13 cellular contexts compared by ENCODE assay signal in the genomic region with DNA sequence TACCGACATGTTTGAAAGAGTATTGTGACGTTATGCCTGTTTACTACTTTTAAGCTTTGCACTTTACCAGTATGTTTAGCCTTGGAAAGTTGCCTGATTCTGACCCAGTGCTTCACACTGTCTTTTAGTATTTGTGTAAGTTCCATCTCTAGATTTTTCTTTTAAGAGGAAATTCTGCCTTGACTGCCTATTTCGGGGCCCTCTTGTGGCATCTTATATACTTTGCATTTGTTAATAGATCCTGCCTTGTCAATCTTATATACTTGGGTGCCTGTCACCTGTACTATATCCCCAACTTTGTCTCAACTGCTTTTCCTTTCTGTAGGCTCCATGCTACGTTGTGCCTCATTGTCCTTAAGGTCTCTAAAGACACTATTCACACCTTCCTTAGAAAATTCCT.
DNase-seq lines count a peak whose midpoint lies in the region; ATAC-seq and TF ChIP-seq lines count a peak whose summit lies in the region.
"Had no signal": no experiment of that assay in that cellular context is flagged by ENCODE, and none has a peak within 500 bp of the region (broad histone marks: within the 10 kb centered on the region; RNA-seq: fewer than 3 reads in every experiment).

No MANE protein-coding gene starts in this region.

- H3K27me3 Mint-ChIP-seq in Caco-2 (ENCODE audit: insufficient read depth, unreplicated experiment), result no peaks in the 10 kb centered on the region
- no peaks in the 10 kb centered on the region for H3K27me3 Mint-ChIP-seq in stimulated activated naive B cell treated with anti-CD40 and anti-IgM and Interleukin-4, amounts not matched to agents 10 μg/mL and 1 μg/mL and 100 μg/mL, for 72 hours
- H3K27me3 Mint-ChIP-seq: T-helper 17 cell had no signal

- DNase-seq in Caco-2 (peak in 1 of 2 experiments; percentile 2), HEK293T (ENCODE audit: extremely low spot score) (peak; percentile 4), RWPE1 (ENCODE audit: low spot score) (peak; percentile 1), hepatocyte (ENCODE audit: low spot score) (peak; percentile 23), Ammon's horn (ENCODE audit: low spot score) (no peak), tibial artery (no peak)
- no peak for DNase-seq in stimulated activated naive B cell treated with anti-CD40 and anti-IgM and Interleukin-4, amounts not matched to agents 10 μg/mL and 1 μg/mL and 100 μg/mL, for 72 hours
- DNase-seq: activated T-cell treated with anti-CD3 and anti-CD28 coated beads for 4 hours; colonic mucosa; NCI-H187 treated with DMSO at 0.1 percent for 48 hours; stimulated activated CD4-positive, alpha-beta T cell treated with anti-CD3 and anti-CD28 coated beads, Interleukin-1b, Interleukin-23, amount 100 ng/mL, for 48 hours; T-helper 17 cell had no signal

- H3K4me2 ChIP-seq in hepatocyte, result no peak overlapping the region

- POLR2A ChIA-PET in Caco-2 (lab: Charles Lee) (no interaction called here), HEK293T (lab: Yijun Ruan, JAX) (no interaction called here), RWPE1 (lab: Yijun Ruan, JAX; ENCODE audit: low non-redundant PET) (no interaction called here)

- H3K27ac ChIP-seq in RWPE1 (no peak overlapping the region), hepatocyte (no peak overlapping the region), tibial artery (no peak overlapping the region)
- H3K27ac ChIP-seq: colonic mucosa had no signal

- H3K4me1 Mint-ChIP-seq in Caco-2 (ENCODE audit: low read depth, unreplicated experiment), result peaks cover 15% of the 10 kb centered on the region
- H3K4me1 Mint-ChIP-seq in stimulated activated naive B cell treated with anti-CD40 and anti-IgM and Interleukin-4, amounts not matched to agents 10 μg/mL and 1 μg/mL and 100 μg/mL, for 72 hours, result no peaks in the 10 kb centered on the region
- H3K4me1 Mint-ChIP-seq: T-helper 17 cell had no signal

- no peaks in the 10 kb centered on the region for H3K9me2 ChIP-seq in hepatocyte (replicated peaks; ENCODE audit: insufficient read depth)

- no peak overlapping the region for H3K4me3 ChIP-seq in Caco-2 (ENCODE audit: low read depth, low read length)
- no peak overlapping the region for H3K4me3 ChIP-seq in hepatocyte
- H3K4me3 ChIP-seq in tibial artery, result no peak overlapping the region
- H3K4me3 ChIP-seq: colonic mucosa had no signal

- WGBS in hepatocyte (ENCODE audit: low lambda C conversion rate, missing lambda C conversion rate), result 63% methylated on average over 4 of the region's 4 CpGs

- H3K79me2 ChIP-seq in hepatocyte, result no peaks in the 10 kb centered on the region

- H3K27me3 ChIP-seq in Caco-2 (replicated peaks; ENCODE audit: control insufficient read depth, insufficient read depth, low read length), result no peaks in the 10 kb centered on the region
- no peaks in the 10 kb centered on the region for H3K27me3 ChIP-seq in hepatocyte
- H3K27me3 ChIP-seq in tibial artery, result no peaks in the 10 kb centered on the region
- H3K27me3 ChIP-seq: colonic mucosa had no signal

- no peak overlapping the region for H3K4me3 Mint-ChIP-seq in Caco-2 (ENCODE audit: unreplicated experiment)
- H3K4me3 Mint-ChIP-seq in stimulated activated naive B cell treated with anti-CD40 and anti-IgM and Interleukin-4, amounts not matched to agents 10 μg/mL and 1 μg/mL and 100 μg/mL, for 72 hours, result no peak overlapping the region
- H3K4me3 Mint-ChIP-seq: T-helper 17 cell had no signal

- ATAC-seq in GM18909 (IDR thresholded peaks at IDR 0.05; ENCODE audit: poor library complexity, unreplicated experiment), result no peak
- ATAC-seq in stimulated activated naive B cell treated with anti-CD40 and anti-IgM and Interleukin-4, amounts not matched to agents 10 μg/mL and 1 μg/mL and 100 μg/mL, for 72 hours (replicated peaks), result no peak
- ATAC-seq: T-helper 17 cell had no signal

- H3K27ac Mint-ChIP-seq in Caco-2 (ENCODE audit: unreplicated experiment), result no peak overlapping the region
- no peak overlapping the region for H3K27ac Mint-ChIP-seq in stimulated activated naive B cell treated with anti-CD40 and anti-IgM and Interleukin-4, amounts not matched to agents 10 μg/mL and 1 μg/mL and 100 μg/mL, for 72 hours
- H3K27ac Mint-ChIP-seq: T-helper 17 cell had no signal

- no peaks in the 10 kb centered on the region for H4K20me1 ChIP-seq in hepatocyte (ENCODE audit: insufficient read depth, poor library complexity, severe bottlenecking)

- TF ChIP-seq CTCF in Caco-2 (IDR thresholded peaks at IDR 0.05; ENCODE audit: insufficient read depth in 1 of 2, low read depth in 1 of 2, low read length in 1 of 2, severe bottlenecking in 1 of 2, unreplicated experiment in 1 of 2), result peak; percentile 19 to 37
- 0 out of 2 replicates have a peak, but pooled peaks have one; percentile 19 for TF ChIP-seq CTCF in RWPE1 (conservative IDR thresholded peaks at IDR 0.05; ENCODE audit: low read depth)
- TF ChIP-seq CTCF in hepatocyte (IDR thresholded peaks at IDR 0.05; ENCODE audit: poor library complexity), result peak; percentile 42
- no peak for TF ChIP-seq CTCF in tibial artery (IDR thresholded peaks at IDR 0.05)

- peaks cover 13% of the 10 kb centered on the region; the same call in 1 of the 2 replicates for H3K4me1 ChIP-seq in Caco-2
- H3K4me1 ChIP-seq in hepatocyte (ENCODE audit: insufficient read depth), result no peaks in the 10 kb centered on the region
- no peaks in the 10 kb centered on the region for H3K4me1 ChIP-seq in tibial artery
- H3K4me1 ChIP-seq: colonic mucosa had no signal

- H2AFZ ChIP-seq in hepatocyte, result no peak overlapping the region

- H3K36me3 ChIP-seq in Caco-2 (ENCODE audit: control insufficient read depth, insufficient read depth, low read length) (no peaks in the 10 kb centered on the region), hepatocyte (replicated peaks; ENCODE audit: insufficient read depth, low read depth) (no peaks in the 10 kb centered on the region), tibial artery (no peaks in the 10 kb centered on the region)
- H3K36me3 ChIP-seq: colonic mucosa had no signal

- no TSS peak for BruUV-seq in Caco-2 (replicated peaks; lab: Mats Ljungman, UMichigan)

- H3K9me3 ChIP-seq in Caco-2, result no peaks in the 10 kb centered on the region
- H3K9me3 ChIP-seq in hepatocyte (ENCODE audit: low read depth), result no peaks in the 10 kb centered on the region
- H3K9me3 ChIP-seq in tibial artery, result no peaks in the 10 kb centered on the region
- H3K9me3 ChIP-seq: colonic mucosa had no signal

- no peaks in the 10 kb centered on the region for H3K9me3 Mint-ChIP-seq in Caco-2 (ENCODE audit: unreplicated experiment)
- H3K9me3 Mint-ChIP-seq in stimulated activated naive B cell treated with anti-CD40 and anti-IgM and Interleukin-4, amounts not matched to agents 10 μg/mL and 1 μg/mL and 100 μg/mL, for 72 hours, result no peaks in the 10 kb centered on the region

- intact Hi-C loops in Caco-2 (cut with micrococcal nuclease; ENCODE audit: unreplicated experiment) (no loop called here), tibial artery (cut with DNase I; ENCODE audit: low total_unique reads) (no loop called here)

- H3K36me3 Mint-ChIP-seq in Caco-2 (ENCODE audit: insufficient read depth, unreplicated experiment), result no peaks in the 10 kb centered on the region
- no peaks in the 10 kb centered on the region for H3K36me3 Mint-ChIP-seq in stimulated activated naive B cell treated with anti-CD40 and anti-IgM and Interleukin-4, amounts not matched to agents 10 μg/mL and 1 μg/mL and 100 μg/mL, for 72 hours

- CTCF ChIA-PET in Caco-2 (lab: Charles Lee) (no interaction called here), HEK293T (lab: Yijun Ruan, JAX) (no interaction called here), RWPE1 (lab: Yijun Ruan, JAX) (no interaction called here)

TF ChIP-seq in HEK293T, 16 proteins besides CTCF, POLR2A, EP300 and RAD21:
- TF ChIP-seq PKNOX1 (IDR thresholded peaks at IDR 0.05) (peak; percentile 55), LEF1 (IDR thresholded peaks at IDR 0.05; ENCODE audit: borderline replicate concordance) (no peak), NFRKB (IDR thresholded peaks at IDR 0.05) (no peak)

Comparison
In these comparisons a context has a peak if more than half of its experiments do, and no peak if none do; other contexts are left out.
1. DNase-seq: peak in HEK293T (single experiment), RWPE1 (single experiment) and hepatocyte (single experiment); none in Ammon's horn (single experiment), stimulated activated naive B cell treated with anti-CD40 and anti-IgM and Interleukin-4, amounts not matched to agents 10 μg/mL and 1 μg/mL and 100 μg/mL, for 72 hours (single experiment) and tibial artery (0 of 2).
2. CTCF ChIP-seq: peak in Caco-2 (2 of 2), RWPE1 (single experiment) and hepatocyte (single experiment); none in tibial artery (0 of 2).